1 cellular context compared by ENCODE assay signal in genomic region chr6:108294787-108295625, GRCh38.
TF ChIP-seq lines count a peak whose summit lies in the region.

Gene AFG1L, plus strand, starts transcription at chr6:108295054. Its CDS starts 26 bp downstream, at chr6:108295080.

TF ChIP-seq in HepG2, 621 proteins besides CTCF, POLR2A, EP300 and RAD21 (continued from another document and continues in another):
- TF ChIP-seq IRF1 (CRISPR knock-in tag; IDR thresholded peaks at IDR 0.05; ENCODE audit: low read depth) (0 out of 2 replicates have a peak, but pooled peaks have one; percentile 38), PCBP1 (IDR thresholded peaks at IDR 0.05; ENCODE audit: borderline replicate concordance, low read depth, low read length) (no peak), BORCS8-MEF2B (CRISPR knock-in tag; IDR thresholded peaks at IDR 0.05) (peak; percentile 58; the same call in 1 of the 2 replicates), MYPOP (CRISPR knock-in tag; IDR thresholded peaks at IDR 0.05) (peak; percentile 45; the same call in 1 of the 2 replicates), ZFP90 (CRISPR knock-in tag; IDR thresholded peaks at IDR 0.05; ENCODE audit: borderline replicate concordance) (peak; percentile 86; the same call in 1 of the 2 replicates), PHF8 (CRISPR knock-in tag; IDR thresholded peaks at IDR 0.05) (peak; percentile 83), PAWR (CRISPR knock-in tag; IDR thresholded peaks at IDR 0.05; ENCODE audit: borderline replicate concordance) (no peak), PHF21A (CRISPR knock-in tag; IDR thresholded peaks at IDR 0.05) (no peak), RNF219 (CRISPR knock-in tag; IDR thresholded peaks at IDR 0.05) (no peak), ZNF430 (CRISPR knock-in tag; IDR thresholded peaks at IDR 0.05) (peak; percentile 52; the same call in 1 of the 2 replicates), ELF4 (CRISPR knock-in tag; IDR thresholded peaks at IDR 0.05; ENCODE audit: borderline replicate concordance) (peak; percentile 86; the same call in 1 of the 2 replicates), RORA (CRISPR knock-in tag; IDR thresholded peaks at IDR 0.05) (no peak), SUZ12 (IDR thresholded peaks at IDR 0.05; ENCODE audit: low read depth, low read length) (peak; percentile 61), ZNF644 (CRISPR knock-in tag; IDR thresholded peaks at IDR 0.05; ENCODE audit: low read depth) (no peak; the same call in 1 of the 2 replicates), ZSCAN21 (CRISPR knock-in tag; IDR thresholded peaks at IDR 0.05; ENCODE audit: borderline replicate concordance) (peak; percentile 25; the same call in 1 of the 2 replicates), ZNF282 (IDR thresholded peaks at IDR 0.05; ENCODE audit: partially characterized antibody) (no peak), NFYB (CRISPR knock-in tag; IDR thresholded peaks at IDR 0.05) (peak; percentile 44), ZNF33A (CRISPR knock-in tag; IDR thresholded peaks at IDR 0.05; ENCODE audit: borderline replicate concordance) (no peak), ZFP41 (CRISPR knock-in tag; IDR thresholded peaks at IDR 0.05; ENCODE audit: borderline replicate concordance) (no peak), ZNF572 (CRISPR knock-in tag; IDR thresholded peaks at IDR 0.05) (0 out of 2 replicates have a peak, but pooled peaks have one; percentile 63), TCF7L2 (IDR thresholded peaks at IDR 0.05; ENCODE audit: low read depth, low read length) (no peak), SOX13 (IDR thresholded peaks at IDR 0.05) (no peak), SOX13 (CRISPR knock-in tag; conservative IDR thresholded peaks at IDR 0.05 in 1 of 2, IDR thresholded peaks at IDR 0.05 in 1 of 2) (peak in 1 of 2 experiments; percentile 53; a peak in 1 of 4 replicates), ZBTB43 (CRISPR knock-in tag; conservative IDR thresholded peaks at IDR 0.05) (peak; percentile 59; the same call in 1 of the 2 replicates), ZNF382 (CRISPR knock-in tag; IDR thresholded peaks at IDR 0.05; ENCODE audit: borderline replicate concordance) (no peak), CCDC6 (CRISPR knock-in tag; IDR thresholded peaks at IDR 0.05) (peak; percentile 60; the same call in 1 of the 2 replicates), NR1H2 (CRISPR knock-in tag; IDR thresholded peaks at IDR 0.05; ENCODE audit: borderline replicate concordance, low read depth) (no peak), RFX3 (CRISPR knock-in tag; IDR thresholded peaks at IDR 0.05) (peak; percentile 60; the same call in 1 of the 2 replicates), AKNA (CRISPR knock-in tag; IDR thresholded peaks at IDR 0.05; ENCODE audit: borderline replicate concordance) (no peak), MED1 (CRISPR knock-in tag; IDR thresholded peaks at IDR 0.05) (peak; percentile 48), ZNF674 (CRISPR knock-in tag; IDR thresholded peaks at IDR 0.05; ENCODE audit: low read depth) (no peak), TAF15 (IDR thresholded peaks at IDR 0.05; ENCODE audit: low read depth, low read length, poor library complexity, severe bottlenecking) (no peak), EEA1 (CRISPR knock-in tag; IDR thresholded peaks at IDR 0.05; ENCODE audit: borderline replicate concordance) (no peak; the same call in 1 of the 2 replicates), PBX2 (CRISPR knock-in tag; IDR thresholded peaks at IDR 0.05) (no peak), THAP8 (CRISPR knock-in tag; IDR thresholded peaks at IDR 0.05; ENCODE audit: borderline replicate concordance) (no peak), DRAP1 (CRISPR knock-in tag; IDR thresholded peaks at IDR 0.05) (0 out of 2 replicates have a peak, but pooled peaks have one; percentile 28), ZNF142 (CRISPR knock-in tag; IDR thresholded peaks at IDR 0.05) (peak; percentile 81; the same call in 1 of the 2 replicates), ZNF44 (CRISPR knock-in tag; IDR thresholded peaks at IDR 0.05) (no peak), ZNF235 (CRISPR knock-in tag; IDR thresholded peaks at IDR 0.05; ENCODE audit: borderline replicate concordance) (no peak), ZNF709 (CRISPR knock-in tag; IDR thresholded peaks at IDR 0.05) (0 out of 2 replicates have a peak, but pooled peaks have one; percentile 78), ZNF329 (CRISPR knock-in tag; IDR thresholded peaks at IDR 0.05; ENCODE audit: low read depth) (peak; percentile 48; the same call in 1 of the 2 replicates), NFIC (IDR thresholded peaks at IDR 0.05; ENCODE audit: low read length) (no peak)
- TF ChIP-seq, protein P1, sequence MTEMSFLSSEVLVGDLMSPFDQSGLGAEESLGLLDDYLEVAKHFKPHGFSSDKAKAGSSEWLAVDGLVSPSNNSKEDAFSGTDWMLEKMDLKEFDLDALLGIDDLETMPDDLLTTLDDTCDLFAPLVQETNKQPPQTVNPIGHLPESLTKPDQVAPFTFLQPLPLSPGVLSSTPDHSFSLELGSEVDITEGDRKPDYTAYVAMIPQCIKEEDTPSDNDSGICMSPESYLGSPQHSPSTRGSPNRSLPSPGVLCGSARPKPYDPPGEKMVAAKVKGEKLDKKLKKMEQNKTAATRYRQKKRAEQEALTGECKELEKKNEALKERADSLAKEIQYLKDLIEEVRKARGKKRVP (CRISPR knock-in tag; IDR thresholded peaks at IDR 0.05): no peak
